8 cellular contexts compared by ENCODE assay signal in genomic region chr19:9674669-9675357, GRCh38. TPM values are rescaled to one million over a fixed set of nuclear protein-coding genes. Genes with fewer than 3 reads are reported as not detected.
DNase-seq lines count a peak whose midpoint lies in the region; ATAC-seq, FAIRE-seq and TF ChIP-seq lines count a peak whose summit lies in the region.

Gene ZNF562, minus strand, starts transcription at chr19:9675100. Its CDS starts 14,356 bp downstream, at chr19:9660744.

- no peak for TF ChIP-seq CTCF in A549 (IDR thresholded peaks at IDR 0.05)
- TF ChIP-seq CTCF in HepG2 (CRISPR knock-in tag; IDR thresholded peaks at IDR 0.05): no peak

- peak within 1 kb of the TSS; percentile 96 for H3K9ac ChIP-seq in HepG2 (ENCODE audit: insufficient read depth, low read depth, low read length)

- TF ChIP-seq EP300 in A549 (IDR thresholded peaks at IDR 0.05) (no peak), HepG2 (IDR thresholded peaks at IDR 0.05; ENCODE audit: low read depth in 2 of 2, low read length in 2 of 2) (no peak), HepG2 (CRISPR knock-in tag; IDR thresholded peaks at IDR 0.05; ENCODE audit: borderline replicate concordance) (no peak)

- POLR2A ChIA-PET in A549 (lab: Yijun Ruan, JAX): no interaction called here
- POLR2A ChIA-PET in HepG2 (lab: Yijun Ruan, JAX): interaction anchor here (0.7 to 1.7 kb wide), 2 partner anchors 93 to 108 kb away, joined by 3 to 9 read pairs; partner anchors contain the start of gene ZNF846

- no peaks in the 10 kb centered on the region for H3K4me1 ChIP-seq in A549
- H3K4me1 ChIP-seq in HepG2 (ENCODE audit: insufficient read depth, low read length): peaks cover 69% of the 10 kb centered on the region

- ATAC-seq in A549: peak; percentile 98 to 100
- peak; percentile 83 for ATAC-seq in HG03196 (IDR thresholded peaks at IDR 0.05; ENCODE audit: unreplicated experiment)
- peak; percentile 96 for ATAC-seq in HepG2

- H3K36me3 Mint-ChIP-seq in dendritic cell treated with granulocyte-macrophage colony-stimulating factor and Interleukin-4, amounts not matched to agents 40 ng/mL and 50 ng/mL, for 4 days (ENCODE audit: low read depth): peaks cover 54% of the 10 kb centered on the region

- peak within 1 kb of the TSS; percentile 98 for H3K4me3 Mint-ChIP-seq in dendritic cell treated with granulocyte-macrophage colony-stimulating factor and Interleukin-4, amounts not matched to agents 40 ng/mL and 50 ng/mL, for 4 days

- H3K4me1 Mint-ChIP-seq in dendritic cell treated with granulocyte-macrophage colony-stimulating factor and Interleukin-4, amounts not matched to agents 40 ng/mL and 50 ng/mL, for 4 days (ENCODE audit: low read depth): peaks cover 23% of the 10 kb centered on the region

- in situ Hi-C loops in HepG2 (cut with HindIII; ENCODE audit: extremely low pct_ligation_motif_present, low pct_unique_long_range_greater_than_20kb): no loop called here

- peaks cover 51% of the 10 kb centered on the region for H3K79me2 ChIP-seq in HepG2 (ENCODE audit: insufficient read depth, low read length)

- H3K9me3 ChIP-seq in A549 (peaks cover 53% of the 10 kb centered on the region), HepG2 (ENCODE audit: low read length) (no peaks in the 10 kb centered on the region)

- TF ChIP-seq RAD21 in A549 (conservative IDR thresholded peaks at IDR 0.05 in 1 of 2, IDR thresholded peaks at IDR 0.05 in 1 of 2) (no peak), HepG2 (CRISPR knock-in tag; IDR thresholded peaks at IDR 0.05) (no peak)

- TF ChIP-seq POLR2A in A549 (IDR thresholded peaks at IDR 0.05; ENCODE audit: low read length) (peak; percentile 56), GM18526 (IDR thresholded peaks at IDR 0.05; ENCODE audit: extremely low read depth, insufficient read length) (peak; percentile 67), HepG2 (IDR thresholded peaks at IDR 0.05; ENCODE audit: insufficient read depth in 1 of 2, low read depth in 2 of 2, low read length in 2 of 2) (peak; percentile 59 to 80)

- H3K36me3 ChIP-seq in HepG2 (replicated peaks in 1 of 2; ENCODE audit: control insufficient read depth in 1 of 2, insufficient read depth in 2 of 2, low read length in 2 of 2): peaks cover 0 to 6% of the 10 kb centered on the region in 2 experiments; a peak in 1 of 5 replicates

- H3K27ac Mint-ChIP-seq in dendritic cell treated with granulocyte-macrophage colony-stimulating factor and Interleukin-4, amounts not matched to agents 40 ng/mL and 50 ng/mL, for 4 days: peak within 1 kb of the TSS; percentile 99

- DNase-seq in A549 (ENCODE audit: low read depth in 1 of 2, low spot score in 1 of 2): peak; percentile 63 to 92
- peak; percentile 83 for DNase-seq in NCI-H510A treated with DMSO at 0.1 percent for 48 hours (lab: John Stamatoyannopoulos, UW)
- DNase-seq in activated CD4-positive, alpha-beta T cell treated with anti-CD3 and anti-CD28 coated beads, Interleukin-2, amount 50 U/mL, for 1 hour: peak; percentile 78
- DNase-seq in HepG2 (ENCODE audit: low spot score): peak; percentile 80
- peak; percentile 84 for DNase-seq in stimulated activated CD4-positive, alpha-beta T cell treated with anti-CD3 and anti-CD28 coated beads, Interleukin-4, amount 100 ng/mL, for 24 hours

- H4K20me1 ChIP-seq in HepG2 (ENCODE audit: insufficient read depth, low read length): peaks cover 5% of the 10 kb centered on the region; the same call in 1 of the 2 replicates

- WGBS in A549 (ENCODE audit: missing lambda C conversion rate): 0% methylated on average over 9 of the region's 40 CpGs
- under 1% methylated on average over 20 of the region's 40 CpGs for WGBS in HepG2 (ENCODE audit: low lambda C conversion rate)

- no peak for FAIRE-seq in A549 (lab: Jason Lieb, UNC)
- FAIRE-seq in HepG2 (lab: Jason Lieb, UNC): peak; percentile 59

- no peak within 1 kb of the TSS for H2AFZ ChIP-seq in HepG2 (ENCODE audit: low read length)

- H3K4me3 ChIP-seq in A549 (peak within 1 kb of the TSS; percentile 85), HepG2 (replicated peaks in 1 of 3; ENCODE audit: insufficient read depth in 1 of 3, low read depth in 2 of 3, low read length in 3 of 3) (peak within 1 kb of the TSS; percentile 73 to 95 (median 89))

- H3K27me3 ChIP-seq in HepG2 (ENCODE audit: control insufficient read depth in 1 of 2, insufficient read depth in 2 of 2, low read length in 2 of 2): no peaks in the 10 kb centered on the region; a peak in 1 of 5 replicates

- CTCF ChIA-PET in A549 (lab: Yijun Ruan, JAX) (no interaction called here), HepG2 (lab: Yijun Ruan, JAX; ENCODE audit: low intra/inter-chr PET ratio, low total read pairs) (no interaction called here)

- peaks cover 41% of the 10 kb centered on the region for H3K9me3 Mint-ChIP-seq in dendritic cell treated with granulocyte-macrophage colony-stimulating factor and Interleukin-4, amounts not matched to agents 40 ng/mL and 50 ng/mL, for 4 days

- BruUV-seq in HepG2 (replicated peaks; lab: Mats Ljungman, UMichigan): no TSS peak

- peak within 1 kb of the TSS; percentile 96 to 97 for H3K27ac ChIP-seq in A549
- H3K27ac ChIP-seq in HepG2 (ENCODE audit: extremely low read length, insufficient read depth, low read length): peak within 1 kb of the TSS; percentile 95

- intact Hi-C loops in dendritic cell treated with granulocyte-macrophage colony-stimulating factor and Interleukin-4, amounts not matched to agents 40 ng/mL and 50 ng/mL, for 4 days (cut with micrococcal nuclease): loop anchor here (1.0 to 2.0 kb wide), 2 partner anchors 54 to 93 kb away; partner anchors contain the start of genes ZNF561 and ZNF846
- intact Hi-C loops in HepG2 (cut with micrococcal nuclease; ENCODE audit: unreplicated experiment): loop anchor here (2.0 kb wide), 1 partner anchor 110 kb away; no protein-coding TSS in a partner anchor

- H3K27me3 Mint-ChIP-seq in dendritic cell treated with granulocyte-macrophage colony-stimulating factor and Interleukin-4, amounts not matched to agents 40 ng/mL and 50 ng/mL, for 4 days: no peaks in the 10 kb centered on the region

- H3K4me2 ChIP-seq in A549 (peak within 1 kb of the TSS; percentile 75), HepG2 (ENCODE audit: low read depth, low read length) (peak within 1 kb of the TSS; percentile 74)

TF ChIP-seq in A549, 52 proteins besides CTCF, POLR2A, EP300 and RAD21 (continues in another document):
- TF ChIP-seq, protein P1, sequence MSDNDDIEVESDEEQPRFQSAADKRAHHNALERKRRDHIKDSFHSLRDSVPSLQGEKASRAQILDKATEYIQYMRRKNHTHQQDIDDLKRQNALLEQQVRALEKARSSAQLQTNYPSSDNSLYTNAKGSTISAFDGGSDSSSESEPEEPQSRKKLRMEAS (IDR thresholded peaks at IDR 0.05): peak; percentile 68
- TF ChIP-seq JUN (IDR thresholded peaks at IDR 0.05): peak in 1 of 2 experiments; percentile 76; a peak in 2 of 5 replicates

TF ChIP-seq in HepG2, 621 proteins besides CTCF, POLR2A, EP300 and RAD21 (continues in another document):
- TF ChIP-seq, protein P2, sequence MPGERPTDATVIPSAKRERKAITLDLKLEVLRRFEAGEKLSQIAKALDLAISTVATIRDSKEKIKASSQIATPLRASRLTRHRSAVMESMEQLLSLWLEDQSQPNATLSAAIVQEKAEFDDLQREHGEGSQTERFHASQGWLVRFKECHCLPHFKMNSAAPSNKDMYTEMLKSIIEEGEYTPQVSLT (CRISPR knock-in tag; IDR thresholded peaks at IDR 0.05; ENCODE audit: borderline replicate concordance, low read depth): no peak
- TF ChIP-seq ATRX (CRISPR knock-in tag; IDR thresholded peaks at IDR 0.05; ENCODE audit: borderline replicate concordance) (no peak), POLR2AphosphoS5 (IDR thresholded peaks at IDR 0.05; ENCODE audit: low read depth, low read length) (peak; percentile 83), ZNF570 (CRISPR knock-in tag; IDR thresholded peaks at IDR 0.05; ENCODE audit: borderline replicate concordance) (no peak)
- TF ChIP-seq, protein P3, sequence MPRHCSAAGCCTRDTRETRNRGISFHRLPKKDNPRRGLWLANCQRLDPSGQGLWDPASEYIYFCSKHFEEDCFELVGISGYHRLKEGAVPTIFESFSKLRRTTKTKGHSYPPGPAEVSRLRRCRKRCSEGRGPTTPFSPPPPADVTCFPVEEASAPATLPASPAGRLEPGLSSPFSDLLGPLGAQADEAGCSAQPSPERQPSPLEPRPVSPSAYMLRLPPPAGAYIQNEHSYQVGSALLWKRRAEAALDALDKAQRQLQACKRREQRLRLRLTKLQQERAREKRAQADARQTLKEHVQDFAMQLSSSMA (CRISPR knock-in tag; IDR thresholded peaks at IDR 0.05): peak; percentile 78; the same call in 1 of the 2 replicates

RNA-seq across cellular contexts. Expression of gene ZNF562, which starts in this region (rescaled TPM):
- polyA plus RNA-seq in A549 (2011; rRNA removed) (14.0 and 16.1 TPM in 2 replicates), A549 (2017; fragmentation: RNase III; extraction: RNeasy Plus Mini Kit Qiagen cat#74134 plus additional on column Dnase treatment) (8.5 to 10.6 TPM (median 10.4 TPM) in 3 replicates), HepG2 (2011; rRNA removed) (12.9 and 13.1 TPM in 2 replicates)
- 2.3 and 2.4 TPM in 2 replicates for polyA plus RNA-seq in A549 (2012; cell fraction: cytosol; rRNA removed)
- 2.3 and 3.9 TPM in 2 replicates for polyA plus RNA-seq in A549 (2012; cell fraction: nucleus; rRNA removed)
- 36.4 and 38.0 TPM in 2 replicates for polyA minus RNA-seq in A549 (2011; rRNA and poly(A)+ RNA removed)
- 32.7 and 43.8 TPM in 2 replicates for total RNA-seq in HepG2 (2016; rRNA removed; fragmentation: Illumina TruSeq; extraction: Trizol)
- 46.8 and 53.1 TPM in 2 replicates for total RNA-seq in HepG2 (2016; cell fraction: cytosol; rRNA removed; fragmentation: Illumina TruSeq; extraction: Trizol; ENCODE audit: low read depth)
- total RNA-seq in HepG2 (2016; cell fraction: insoluble cytoplasmic fraction; rRNA removed; fragmentation: Illumina TruSeq; extraction: Trizol): 32.4 and 43.7 TPM in 2 replicates
- 47.4 and 53.0 TPM in 2 replicates for total RNA-seq in HepG2 (2016; cell fraction: membrane; rRNA removed; fragmentation: Illumina TruSeq; extraction: Trizol)
- total RNA-seq in HepG2 (2016; cell fraction: nucleus; rRNA removed; fragmentation: Illumina TruSeq; extraction: Trizol): 24.2 and 34.5 TPM in 2 replicates
- 5.3 and 9.4 TPM in 2 replicates for polyA plus RNA-seq in HepG2 (2011; cell fraction: cytosol; rRNA removed)
- polyA plus RNA-seq in HepG2 (2011; cell fraction: nucleus; rRNA removed): 9.6 and 13.3 TPM in 2 replicates
- 10.4 and 11.0 TPM in 2 replicates for polyA plus RNA-seq in HepG2 (2012)
- 2.1 and 2.6 TPM in 2 replicates for polyA plus RNA-seq in HepG2 (2016; cell fraction: cytosol; fragmentation: Illumina TruSeq; extraction: Trizol; ENCODE audit: low read depth)
- 12.6 and 15.1 TPM in 2 replicates for polyA plus RNA-seq in HepG2 (2016; cell fraction: insoluble cytoplasmic fraction; fragmentation: Illumina TruSeq; extraction: Trizol; ENCODE audit: low read depth)
- 4.8 and 6.5 TPM in 2 replicates for polyA plus RNA-seq in HepG2 (2016; cell fraction: membrane; fragmentation: Illumina TruSeq; extraction: Trizol; ENCODE audit: low read depth)
- 14.7 and 21.4 TPM in 2 replicates for polyA plus RNA-seq in HepG2 (2016; cell fraction: nucleus; fragmentation: Illumina TruSeq; extraction: Trizol; ENCODE audit: insufficient read depth, low read depth)
- polyA minus RNA-seq in HepG2 (2011; rRNA and poly(A)+ RNA removed; ENCODE audit: low replicate concordance): 28.4 and 42.4 TPM in 2 replicates
- polyA minus RNA-seq in HepG2 (2011; cell fraction: cytosol; rRNA and poly(A)+ RNA removed): 31.7 and 41.8 TPM in 2 replicates
- 40.6 and 53.2 TPM in 2 replicates for polyA minus RNA-seq in HepG2 (2011; cell fraction: nucleus; rRNA and poly(A)+ RNA removed)

Comparison
In these comparisons a context has a peak if more than half of its experiments do, and no peak if none do; other contexts are left out.
1. Peak in every context shown above with its lines: DNase-seq, ATAC-seq, H3K4me3 ChIP-seq and H3K27ac ChIP-seq.